In genomic region chr9:118529624-118530214, GRCh38 we compare ENCODE assay signal across 14 cellular contexts.
DNase-seq lines count a peak whose midpoint lies in the region; ATAC-seq lines count a peak whose summit lies in the region.
"Had no signal": no experiment of that assay in that cellular context is flagged by ENCODE, and none has a peak within 500 bp of the region (broad histone marks: within the 10 kb centered on the region; RNA-seq: fewer than 3 reads in every experiment).

No MANE protein-coding gene starts in this region.

- no peaks in the 10 kb centered on the region for H4K20me1 ChIP-seq in BLaER1 treated with 17β-estradiol and CSF1 and Interleukin-3, amounts not matched to agents 10 nM and 100 nM

- peak overlapping the region in 2 of 10 experiments; percentile 13 to 40; a peak in 5 of 20 replicates for H3K4me3 ChIP-seq in BLaER1 treated with 17β-estradiol and CSF1 and Interleukin-3, amounts not matched to agents 10 nM and 100 nM
- H3K4me3 ChIP-seq: coronary artery, testis had no signal

- peak overlapping the region in 9 of 11 experiments; percentile 63 to 76 (median 71); a peak in 18 of 22 replicates for H3K27ac ChIP-seq in BLaER1 treated with 17β-estradiol and CSF1 and Interleukin-3, amounts not matched to agents 10 nM and 100 nM
- H3K27ac ChIP-seq: foreskin keratinocyte, testis had no signal

- DNase-seq in cortex of kidney (lab: John Stamatoyannopoulos, UW) (no peak), NCI-H446 treated with DMSO at 0.1 percent for 48 hours (lab: John Stamatoyannopoulos, UW) (no peak), KG1 (lab: John Stamatoyannopoulos, UW) (no peak)
- no peak for DNase-seq in stimulated activated CD4-positive, alpha-beta T cell treated with anti-CD3 and anti-CD28 coated beads, Interleukin-4, amount 100 ng/mL, for 24 hours
- DNase-seq: activated CD4-positive, alpha-beta T cell treated with anti-CD3 and anti-CD28 coated beads for 4 hours; DMS79; foreskin keratinocyte; NCI-H2227 treated with DMSO at 0.1 percent for 48 hours; testis had no signal

- H3K4me2 ChIP-seq in BLaER1 treated with 17β-estradiol and CSF1 and Interleukin-3, amounts not matched to agents 10 nM and 100 nM = peak overlapping the region; percentile 54 to 86 (median 72)

- H3K36me3 ChIP-seq in BLaER1 treated with 17β-estradiol and CSF1 and Interleukin-3, amounts not matched to agents 10 nM and 100 nM = no peaks in the 10 kb centered on the region

- peaks cover 0 to 3% (median 0%) of the 10 kb centered on the region in 11 experiments; a peak in 2 of 22 replicates for H3K9me3 ChIP-seq in BLaER1 treated with 17β-estradiol and CSF1 and Interleukin-3, amounts not matched to agents 10 nM and 100 nM (replicated peaks in 1 of 11)
- H3K9me3 ChIP-seq: testis had no signal

- H3K9ac ChIP-seq in BLaER1 treated with 17β-estradiol and CSF1 and Interleukin-3, amounts not matched to agents 10 nM and 100 nM = peak overlapping the region in 5 of 11 experiments; percentile 6 to 53 (median 36); a peak in 8 of 22 replicates

- no peaks in the 10 kb centered on the region for H3K27me3 ChIP-seq in BLaER1 treated with 17β-estradiol and CSF1 and Interleukin-3, amounts not matched to agents 10 nM and 100 nM
- H3K27me3 ChIP-seq: foreskin keratinocyte, testis had no signal

- peaks cover 19 to 26% (median 23%) of the 10 kb centered on the region in 10 experiments for H3K4me1 ChIP-seq in BLaER1 treated with 17β-estradiol and CSF1 and Interleukin-3, amounts not matched to agents 10 nM and 100 nM
- H3K4me1 ChIP-seq: foreskin keratinocyte, testis had no signal

- ATAC-seq in GM19324 (IDR thresholded peaks at IDR 0.05; ENCODE audit: low FRiP score, unreplicated experiment) = peak; percentile 87
- peak; percentile 74 for ATAC-seq in HG02623 (IDR thresholded peaks at IDR 0.05; ENCODE audit: unreplicated experiment)
- ATAC-seq in HG03457 (IDR thresholded peaks at IDR 0.05; ENCODE audit: unreplicated experiment) = peak; percentile 96
- ATAC-seq: foreskin keratinocyte had no signal
